ENCODE assay signal across 9 cellular contexts in genomic region chr2:236352761-236353593, GRCh38.
DNase-seq lines count a peak whose midpoint lies in the region; ATAC-seq, FAIRE-seq and TF ChIP-seq lines count a peak whose summit lies in the region.
"Had no signal": no experiment of that assay in that cellular context is flagged by ENCODE, and none has a peak within 500 bp of the region (broad histone marks: within the 10 kb centered on the region; RNA-seq: fewer than 3 reads in every experiment).

No MANE protein-coding gene starts in this region.

- no peaks in the 10 kb centered on the region for H3K36me3 ChIP-seq in kidney epithelial cell (ENCODE audit: control insufficient read depth, insufficient read depth, low read length)
- no peaks in the 10 kb centered on the region for H3K36me3 ChIP-seq in thyroid gland

- H3K27ac ChIP-seq in thyroid gland = no peak overlapping the region

- in situ Hi-C loops in G401 (cut with HindIII; ENCODE audit: low sequenced_read_pairs) = no loop called here
- in situ Hi-C loops in astrocyte of the cerebellum (cut with HindIII; ENCODE audit: low sequenced_read_pairs) = no loop called here

- H3K27me3 ChIP-seq in kidney epithelial cell (ENCODE audit: control insufficient read depth, insufficient read depth, low read length) = no peaks in the 10 kb centered on the region
- H3K27me3 ChIP-seq in thyroid gland = no peaks in the 10 kb centered on the region

- TF ChIP-seq CTCF in astrocyte of the cerebellum (IDR thresholded peaks at IDR 0.05; ENCODE audit: low read depth, low read length, missing control alignments) (peak; percentile 74), kidney epithelial cell (IDR thresholded peaks at IDR 0.05; ENCODE audit: insufficient read depth, low read length, poor library complexity, severe bottlenecking) (peak; percentile 83), thyroid gland (IDR thresholded peaks at IDR 0.05) (peak; percentile 75 to 92 (median 85))

- ATAC-seq in GM18498 (IDR thresholded peaks at IDR 0.05; ENCODE audit: unreplicated experiment) (no peak), GM21717 (IDR thresholded peaks at IDR 0.05; ENCODE audit: unreplicated experiment) (no peak)

- peak; percentile 93 for FAIRE-seq in A204.1 (lab: Jason Lieb, UNC)
- FAIRE-seq: colon had no signal

- DNase-seq in G401 (ENCODE audit: low spot score) (peak; percentile 81), NCI-H2196 (lab: John Stamatoyannopoulos, UW; ENCODE audit: unreplicated experiment) (peak; percentile 68), astrocyte of the cerebellum (ENCODE audit: low read depth) (peak; percentile 13), kidney epithelial cell (ENCODE audit: low read depth) (no peak), thyroid gland (peak; percentile 31 to 35)

- intact Hi-C loops in thyroid gland (cut with DNase I) = loop anchor here (2.0 kb wide), 1 partner anchor 710 kb away; no protein-coding TSS in a partner anchor

- no peaks in the 10 kb centered on the region for H3K9me3 ChIP-seq in thyroid gland

- H3K4me1 ChIP-seq in thyroid gland = no peaks in the 10 kb centered on the region

- H3K4me3 ChIP-seq in astrocyte of the cerebellum (ENCODE audit: low read depth, low read length) (no peak overlapping the region), kidney epithelial cell (ENCODE audit: low read depth, low read length) (no peak overlapping the region), thyroid gland (replicated peaks in 1 of 3) (no peak overlapping the region)

- 21 to 26% methylated on average over 14 of the region's 14 CpGs for WGBS in thyroid gland, 2 donors

- TF ChIP-seq POLR2A in thyroid gland (IDR thresholded peaks at IDR 0.05) = no peak
